ENCODE assay signal across 8 cellular contexts in the genomic region with DNA sequence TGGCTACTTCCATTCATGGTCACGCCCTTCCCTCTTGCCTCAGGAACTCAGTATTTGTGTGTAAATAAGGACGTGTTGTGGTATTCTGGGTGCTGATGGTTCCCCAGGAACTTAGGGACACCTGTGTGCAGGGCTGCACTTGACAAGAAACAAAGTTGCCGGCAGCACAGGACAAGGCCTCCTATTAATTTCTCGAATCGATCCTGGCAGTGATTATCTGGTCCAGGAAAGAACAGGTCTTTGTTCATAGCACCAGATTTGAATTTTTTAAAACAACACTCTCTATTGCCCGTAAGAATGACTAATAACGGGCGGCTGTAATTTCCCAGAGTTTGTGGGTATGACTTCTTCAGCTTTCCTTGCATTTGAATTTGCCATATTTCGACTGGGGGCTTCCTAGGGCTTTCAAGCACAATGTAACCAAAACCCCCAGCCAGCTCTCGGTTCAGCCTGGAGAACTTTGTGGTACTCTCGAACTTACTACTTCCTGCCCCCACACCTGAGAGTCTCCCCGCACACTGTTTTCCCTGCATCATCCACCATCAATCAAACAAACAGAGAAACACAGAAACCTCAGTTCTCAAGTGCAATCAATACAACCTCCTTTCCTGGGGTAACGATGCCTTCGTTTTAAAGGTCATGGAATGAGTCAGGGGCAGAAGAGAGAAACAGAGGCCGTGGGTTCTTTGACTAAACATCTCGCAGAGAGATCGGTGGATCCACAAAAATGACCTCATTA.
DNase-seq lines count a peak whose midpoint lies in the region; ATAC-seq and TF ChIP-seq lines count a peak whose summit lies in the region.
"Had no signal": no experiment of that assay in that cellular context is flagged by ENCODE, and none has a peak within 500 bp of the region (broad histone marks: within the 10 kb centered on the region; RNA-seq: fewer than 3 reads in every experiment).

No MANE protein-coding gene starts in this region.

- no peaks in the 10 kb centered on the region for H3K36me3 ChIP-seq in adrenal gland (replicated peaks in 1 of 2)

- intact Hi-C loops in activated B cell treated with CpG ODN at 0.5 μM for 24 hours (cut with micrococcal nuclease) (no loop called here), adrenal gland (cut with DNase I) (no loop called here)

- TF ChIP-seq CTCF in activated B cell treated with CpG ODN at 0.5 μM for 24 hours (IDR thresholded peaks at IDR 0.05) (no peak), adrenal gland (IDR thresholded peaks at IDR 0.05) (no peak)

- POLR2A ChIA-PET in activated B cell treated with CpG ODN at 0.5 μM for 24 hours (lab: Charles Lee) = no interaction called here
- POLR2A ChIA-PET in HEK293T (lab: Yijun Ruan, JAX) = no interaction called here

- DNase-seq in activated B cell treated with CpG ODN at 0.5 μM for 24 hours (no peak), adrenal gland (peak in 3 of 7 donors; percentile 16 to 50 (median 32)), HEK293T (ENCODE audit: extremely low spot score) (no peak), COLO829 (ENCODE audit: low spot score) (no peak), A172 (ENCODE audit: low spot score) (no peak)
- peak in 4 of 6 experiments; percentile 2 to 43 (median 24) for DNase-seq in stimulated activated naive CD4-positive, alpha-beta T cell (lab: John Stamatoyannopoulos, UW)
- DNase-seq: NCI-H69 had no signal

- H3K36me3 Mint-ChIP-seq in activated B cell treated with CpG ODN at 0.5 μM for 24 hours (ENCODE audit: low read depth) = no peaks in the 10 kb centered on the region

- 44 to 53% (median 47%) methylated on average over 17 of the region's 17 CpGs for WGBS in adrenal gland, 4 donors

- H3K9me3 ChIP-seq in adrenal gland (replicated peaks in 1 of 3) = no peaks in the 10 kb centered on the region

- peak overlapping the region; percentile 60 for H3K4me3 Mint-ChIP-seq in activated B cell treated with CpG ODN at 0.5 μM for 24 hours

- peaks cover 8% of the 10 kb centered on the region for H3K27me3 Mint-ChIP-seq in activated B cell treated with CpG ODN at 0.5 μM for 24 hours

- CTCF ChIA-PET in activated B cell treated with CpG ODN at 0.5 μM for 24 hours (lab: Charles Lee) (no interaction called here), HEK293T (lab: Yijun Ruan, JAX) (no interaction called here)

- H3K27ac Mint-ChIP-seq in activated B cell treated with CpG ODN at 0.5 μM for 24 hours = no peak overlapping the region

- peaks cover 3 to 35% of the 10 kb centered on the region in 2 donors for H3K4me1 ChIP-seq in adrenal gland (replicated peaks in 1 of 2)

- H3K27me3 ChIP-seq in adrenal gland = no peaks in the 10 kb centered on the region

- H3K9me3 Mint-ChIP-seq in activated B cell treated with CpG ODN at 0.5 μM for 24 hours = no peaks in the 10 kb centered on the region

- H3K4me3 ChIP-seq in adrenal gland = peak overlapping the region in 1 of 4 donors; percentile 11

- peak overlapping the region; percentile 50 to 83 (median 76) for H3K27ac ChIP-seq in adrenal gland

- peak; percentile 73 for ATAC-seq in GM21515 (IDR thresholded peaks at IDR 0.05; ENCODE audit: unreplicated experiment)
- ATAC-seq in activated B cell treated with CpG ODN at 0.5 μM for 24 hours (ENCODE audit: low read depth) = peak; percentile 47

- peaks cover 23% of the 10 kb centered on the region for H3K4me1 Mint-ChIP-seq in activated B cell treated with CpG ODN at 0.5 μM for 24 hours

- TF ChIP-seq POLR2A in adrenal gland (IDR thresholded peaks at IDR 0.05) = peak in 1 of 2 donors; percentile 9

TF ChIP-seq in HEK293T, 16 proteins besides CTCF, POLR2A, EP300 and RAD21:
- TF ChIP-seq ZNF384 (IDR thresholded peaks at IDR 0.05) = no peak
- TF ChIP-seq HDGF (IDR thresholded peaks at IDR 0.05; ENCODE audit: borderline replicate concordance) = no peak
- TF ChIP-seq BHLHE40 (IDR thresholded peaks at IDR 0.05; ENCODE audit: borderline replicate concordance) = no peak
- no peak for TF ChIP-seq NFRKB (IDR thresholded peaks at IDR 0.05)
- TF ChIP-seq FOXA1 (IDR thresholded peaks at IDR 0.05) = no peak
- no peak for TF ChIP-seq TARDBP (IDR thresholded peaks at IDR 0.05)
- TF ChIP-seq FOXM1 (IDR thresholded peaks at IDR 0.05; ENCODE audit: borderline replicate concordance) = no peak
- no peak for TF ChIP-seq ARNT (IDR thresholded peaks at IDR 0.05)
- no peak for TF ChIP-seq L3MBTL2 (conservative IDR thresholded peaks at IDR 0.05)
- no peak for TF ChIP-seq LEF1 (IDR thresholded peaks at IDR 0.05; ENCODE audit: borderline replicate concordance)
- TF ChIP-seq PKNOX1 (IDR thresholded peaks at IDR 0.05) = no peak
- TF ChIP-seq CTBP1 (IDR thresholded peaks at IDR 0.05; ENCODE audit: borderline replicate concordance) = no peak

Comparison
In these comparisons a context has a peak if more than half of its experiments do, and no peak if none do; other contexts are left out.
1. DNase-seq: peak in stimulated activated naive CD4-positive, alpha-beta T cell (4 of 6); none in activated B cell treated with CpG ODN at 0.5 μM for 24 hours (single experiment), HEK293T (single experiment), COLO829 (single experiment) and A172 (single experiment).